Comparison of ENCODE assay signal across 14 cellular contexts in the genomic region with DNA sequence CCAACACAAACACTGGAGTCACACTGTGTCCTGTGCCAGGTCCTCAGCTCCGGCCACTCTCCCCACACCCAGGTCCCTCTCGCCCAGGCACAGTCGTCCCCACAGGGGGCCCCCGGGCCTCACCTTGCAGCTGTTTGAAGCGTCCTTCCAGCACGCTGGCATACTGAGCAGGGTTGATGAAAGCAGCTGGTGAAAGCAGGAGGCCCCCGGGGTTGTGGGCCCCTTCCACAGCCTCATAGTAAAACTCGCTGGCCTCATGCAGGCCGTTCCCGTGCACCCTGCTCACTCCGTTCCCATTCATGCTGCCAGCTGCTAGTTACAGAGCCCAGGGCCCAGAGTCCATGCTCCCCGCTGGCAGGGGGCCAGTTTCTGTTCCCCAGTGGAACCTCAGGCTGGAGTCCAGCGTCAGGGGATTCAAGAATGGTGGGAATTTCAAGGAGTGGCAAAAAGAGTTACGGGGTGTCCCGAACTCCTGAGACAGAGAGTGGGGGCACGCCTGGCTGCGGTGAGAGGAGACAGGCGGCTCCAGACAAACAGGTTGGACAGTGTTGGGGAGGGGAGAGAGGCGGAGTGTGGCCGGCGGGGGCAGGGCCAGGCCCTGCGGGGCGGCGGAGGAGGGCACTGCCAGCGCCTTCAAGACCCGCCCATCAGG. TPM values are rescaled to one million over a fixed set of nuclear protein-coding genes. Genes with fewer than 3 reads are reported as not detected.
DNase-seq lines count a peak whose midpoint lies in the region; ATAC-seq and TF ChIP-seq lines count a peak whose summit lies in the region.
"Had no signal": no experiment of that assay in that cellular context is flagged by ENCODE, and none has a peak within 500 bp of the region (broad histone marks: within the 10 kb centered on the region; RNA-seq: fewer than 3 reads in every experiment).

No MANE protein-coding gene starts in this region.

- peak in 1 of 2 donors; percentile 38 for DNase-seq in cardiac muscle cell (ENCODE audit: low read depth in 1 of 2, low spot score in 1 of 2)
- no peak for DNase-seq in Right ventricle myocardium superior
- peak; percentile 74 for DNase-seq in epithelial cell of esophagus (ENCODE audit: low read depth)
- DNase-seq in mucosa of descending colon, result peak; percentile 73 to 74 (median 73)
- no peak for DNase-seq in NCI-H1930 (lab: John Stamatoyannopoulos, UW)
- DNase-seq in effector memory CD4-positive, alpha-beta T cell, result no peak
- no peak for DNase-seq in NCI-H1048 (lab: John Stamatoyannopoulos, UW)
- DNase-seq in H4 (ENCODE audit: low spot score), result no peak
- DNase-seq: activated B cell treated with CpG ODN at 0.5 μM for 24 hours; activated T-cell treated with anti-CD3 and anti-CD28 coated beads, Interleukin-2, amount 50 U/mL, for 72 hours; DMS79; midbrain; NCI-H2029 treated with DMSO at 0.1 percent for 48 hours had no signal

- H3K36me3 ChIP-seq in cardiac muscle cell, result no peaks in the 10 kb centered on the region
- H3K36me3 ChIP-seq in mucosa of descending colon (ENCODE audit: low read depth), result no peaks in the 10 kb centered on the region
- no peaks in the 10 kb centered on the region for H3K36me3 ChIP-seq in effector memory CD4-positive, alpha-beta T cell (ENCODE audit: control insufficient read depth, insufficient read depth, low read length)
- H3K36me3 ChIP-seq: spleen had no signal

- no peak overlapping the region for H3K27ac ChIP-seq in cardiac muscle cell
- no peak overlapping the region for H3K27ac ChIP-seq in effector memory CD4-positive, alpha-beta T cell (ENCODE audit: insufficient read depth, low read length, poor library complexity, severe bottlenecking)
- H3K27ac ChIP-seq: spleen had no signal

- H3K4me3 ChIP-seq in cardiac muscle cell (no peak overlapping the region), epithelial cell of esophagus (ENCODE audit: low read length) (peak overlapping the region; percentile 76), mucosa of descending colon (no peak overlapping the region)
- H3K4me3 ChIP-seq in effector memory CD4-positive, alpha-beta T cell (ENCODE audit: insufficient read depth, low read depth, low read length, poor library complexity, severe bottlenecking), result no peak overlapping the region
- H3K4me3 ChIP-seq: spleen had no signal

- H3K9me3 ChIP-seq in cardiac muscle cell (ENCODE audit: low read depth) (no peaks in the 10 kb centered on the region), mucosa of descending colon (no peaks in the 10 kb centered on the region)
- H3K9me3 ChIP-seq in effector memory CD4-positive, alpha-beta T cell (ENCODE audit: control insufficient read depth, low read length), result no peaks in the 10 kb centered on the region
- H3K9me3 ChIP-seq: spleen had no signal

- H3K4me1 ChIP-seq in cardiac muscle cell (ENCODE audit: low read depth), result peaks cover 9% of the 10 kb centered on the region
- H3K4me1 ChIP-seq in mucosa of descending colon (ENCODE audit: low read depth), result peaks cover 11% of the 10 kb centered on the region
- no peaks in the 10 kb centered on the region for H3K4me1 ChIP-seq in effector memory CD4-positive, alpha-beta T cell (ENCODE audit: control insufficient read depth, insufficient read depth, low read length, poor library complexity, severe bottlenecking)

- TF ChIP-seq CTCF in cardiac muscle cell (IDR thresholded peaks at IDR 0.05; ENCODE audit: low read depth, low read length), result peak; percentile 4
- peak; percentile 50 for TF ChIP-seq CTCF in epithelial cell of esophagus (IDR thresholded peaks at IDR 0.05; ENCODE audit: insufficient read depth, low read depth, low read length, missing control alignments)
- peak; percentile 15 for TF ChIP-seq CTCF in mucosa of descending colon (IDR thresholded peaks at IDR 0.05)

- ATAC-seq in Right ventricle myocardium superior (ENCODE audit: poor library complexity) (no peak), mucosa of descending colon (peak; percentile 78)
- ATAC-seq: activated T-cell treated with anti-CD3 and anti-CD28 coated beads, Interleukin-2, amount 50 U/mL, for 72 hours had no signal

- no peaks in the 10 kb centered on the region for H3K27me3 ChIP-seq in cardiac muscle cell
- peaks cover 3% of the 10 kb centered on the region for H3K27me3 ChIP-seq in effector memory CD4-positive, alpha-beta T cell (replicated peaks; ENCODE audit: control insufficient read depth, insufficient read depth, low read length, poor library complexity, severe bottlenecking)

- intact Hi-C loops in Right ventricle myocardium superior (cut with DNase I), result no loop called here
- intact Hi-C loops in mucosa of descending colon (cut with DNase I, micrococcal nuclease), result no loop called here

RNA-seq across cellular contexts. Expression of gene SPTBN2, which starts 10.6 kb away (rescaled TPM):
- total RNA-seq in cardiac muscle cell (23.1 and 27.4 TPM in 2 replicates), Right ventricle myocardium superior (1.3 TPM), mucosa of descending colon (10 to 100 TPM in 1 of 3 donors, 1 to 10 TPM in 2; 3.7 to 10.0 (median 6.3) TPM)
- polyA plus RNA-seq in cardiac muscle cell, result 6.0 and 15.0 TPM in 2 replicates
- 12.7 and 24.8 TPM in 2 replicates for total RNA-seq in H4 (2014; rRNA removed; shearing (Covaris generic))

RNA-seq across cellular contexts. Expression of gene RBM4B, which starts 40.8 kb away (rescaled TPM):
- 25.7 and 30.2 TPM in 2 replicates for total RNA-seq in cardiac muscle cell
- 62.3 and 62.6 TPM in 2 replicates for polyA plus RNA-seq in cardiac muscle cell
- total RNA-seq in Right ventricle myocardium superior, result 11.2 TPM
- 10 to 100 TPM; 16.7 to 22.7 (median 16.7) TPM for total RNA-seq in mucosa of descending colon
- 31.2 and 46.5 TPM in 2 replicates for total RNA-seq in H4 (2014; rRNA removed; shearing (Covaris generic))

Comparison
In these comparisons a context has a peak if more than half of its experiments do, and no peak if none do; other contexts are left out.
1. DNase-seq: peak in epithelial cell of esophagus (single experiment) and mucosa of descending colon (3 of 3); none in Right ventricle myocardium superior (single experiment), NCI-H1930 (0 of 2), effector memory CD4-positive, alpha-beta T cell (0 of 3), NCI-H1048 (single experiment) and H4 (single experiment).
2. Peak in every context shown above with its lines, with median percentiles within 50 percentile points of each other: CTCF ChIP-seq.